ENCODE assay signal across 17 cellular contexts in genomic region chr9:18384066-18384465, GRCh38.
"Had no signal": no experiment of that assay in that cellular context is flagged by ENCODE, and none has a peak within 500 bp of the region (broad histone marks: within the 10 kb centered on the region; RNA-seq: fewer than 3 reads in every experiment).

No MANE protein-coding gene starts in this region.

- H3K27me3 ChIP-seq: brain microvascular endothelial cell, gastroesophageal sphincter, heart right ventricle, neural progenitor cell, right atrium auricular region, suprapubic skin had no signal

- ATAC-seq: activated CD8-positive, alpha-beta T cell treated with anti-CD3 and anti-CD28 coated beads, Interleukin-2, amount 10 ng/mL, durations not matched to agents 7 days and 5 days; gastroesophageal sphincter; heart right ventricle; naive thymus-derived CD4-positive, alpha-beta T cell had no signal

- H3K36me3 ChIP-seq: brain microvascular endothelial cell, gastroesophageal sphincter, heart right ventricle, left ventricle myocardium inferior, neural progenitor cell, prostate gland, right atrium auricular region, suprapubic skin had no signal

- H3K9me3 ChIP-seq: gastroesophageal sphincter, heart right ventricle, left ventricle myocardium inferior, prostate gland, right atrium auricular region, suprapubic skin had no signal

- H3K4me1 ChIP-seq: left ventricle myocardium inferior, prostate gland, right atrium auricular region, suprapubic skin had no signal

- H3K27ac ChIP-seq: brain microvascular endothelial cell, gastroesophageal sphincter, heart right ventricle, left ventricle myocardium inferior, neural progenitor cell, prostate gland, right atrium auricular region, suprapubic skin had no signal

- DNase-seq: activated CD4-positive, alpha-beta T cell treated with anti-CD3 and anti-CD28 coated beads, Interleukin-2, amount 10 ng/mL, durations not matched to agents 24 days and 14 days; activated CD8-positive, alpha-beta T cell treated with anti-CD3 and anti-CD28 coated beads, Interleukin-2, amount 10 ng/mL, durations not matched to agents 7 days and 5 days; activated naive CD4-positive, alpha-beta T cell treated with anti-CD3 and anti-CD28 coated beads for 36 hours; activated T-cell treated with anti-CD3 and anti-CD28 coated beads, Interleukin-2, amount 50 U/mL, for 24 hours; anterior cingulate cortex; brain microvascular endothelial cell; central memory CD4-positive, alpha-beta T cell; heart right ventricle; left ventricle myocardium inferior; naive thymus-derived CD4-positive, alpha-beta T cell; stimulated activated CD4-positive, alpha-beta T cell treated with anti-CD3 and anti-CD28 coated beads, Interleukin-12 subunit alpha, Interleukin-12 subunit beta, amount 100 ng/mL, for 4 hours; stimulated activated CD4-positive, alpha-beta T cell treated with anti-CD3 and anti-CD28 coated beads, Interleukin-2, amount 100 ng/mL, for 24 hours had no signal

- H3K4me3 ChIP-seq: gastroesophageal sphincter, heart right ventricle, left ventricle myocardium inferior, neural progenitor cell, prostate gland, right atrium auricular region, suprapubic skin had no signal
